Comparison of ENCODE assay signal across 6 cellular contexts in the genomic region with DNA sequence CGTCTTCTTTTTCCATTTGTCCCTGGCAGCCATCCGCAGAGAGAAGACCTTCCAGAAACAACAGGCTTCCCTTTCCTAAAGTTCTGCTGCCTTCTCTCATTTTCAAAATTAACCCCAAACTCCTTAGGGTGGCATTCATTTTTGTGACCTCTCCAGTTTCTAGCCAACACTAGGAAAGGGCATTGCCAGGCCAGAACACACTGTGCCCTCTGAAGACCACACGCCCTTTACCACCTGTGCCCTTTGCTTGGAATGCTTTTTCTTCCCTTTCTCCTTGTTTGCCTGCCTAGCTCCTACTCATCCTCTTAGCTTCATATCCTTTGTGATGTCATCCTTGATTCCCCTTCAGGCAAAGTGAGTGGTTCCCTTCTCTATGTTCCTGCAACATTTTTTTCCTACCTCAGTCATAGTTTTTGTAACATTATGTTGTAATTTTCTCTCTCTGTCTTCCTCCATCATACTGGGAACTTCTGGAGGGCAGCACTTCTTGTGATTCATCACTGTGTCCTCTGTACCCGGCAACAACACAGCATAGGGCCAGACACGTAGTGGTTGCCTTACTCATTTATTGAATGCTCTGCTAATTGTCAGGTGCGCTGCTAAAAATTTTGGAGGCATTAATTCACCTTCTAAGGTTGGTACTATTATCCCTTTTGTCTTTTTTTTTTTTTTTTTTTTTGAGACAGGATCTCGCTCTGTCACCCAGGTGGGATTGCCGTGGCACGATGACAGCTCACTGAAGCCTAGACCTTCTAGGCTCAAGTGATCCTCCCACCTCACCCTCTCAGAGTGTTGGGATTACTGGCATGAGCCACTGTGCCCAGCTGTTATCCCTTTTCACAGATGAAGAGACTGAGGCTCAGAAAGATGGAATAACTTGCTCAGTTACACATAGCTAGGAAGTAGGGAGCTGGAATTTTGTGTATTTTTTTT. TPM values are rescaled to one million over a fixed set of nuclear protein-coding genes. Genes with fewer than 3 reads are reported as not detected.
A peak's percentile ranks its signal among the peaks of the same experiment; 100 is the strongest.
DNase-seq lines count a peak whose midpoint lies in the region; ATAC-seq, FAIRE-seq and TF ChIP-seq lines count a peak whose summit lies in the region.

No MANE protein-coding gene starts in this region.

- H3K36me3 Mint-ChIP-seq in CD14-positive monocyte (peaks cover 35 to 53% of the 10 kb centered on the region in 2 donors), T-cell (peaks cover 20% of the 10 kb centered on the region)

- peak; percentile 82 for FAIRE-seq in keratinocyte (lab: Jason Lieb, UNC)

- dilution Hi-C loops in keratinocyte (cut with MboI; ENCODE audit: extremely low pct_ligation_motif_present, low sequenced_read_pairs), result no loop called here

- peaks cover 0 to 3% (median 0%) of the 10 kb centered on the region in 7 donors for H3K9me3 Mint-ChIP-seq in CD14-positive monocyte
- H3K9me3 Mint-ChIP-seq in T-cell, result no peaks in the 10 kb centered on the region

- peaks cover 16% of the 10 kb centered on the region for H3K4me1 ChIP-seq in keratinocyte (ENCODE audit: control insufficient read depth, extremely low read depth, insufficient read depth, low read length)

- TF ChIP-seq CTCF in CD14-positive monocyte (IDR thresholded peaks at IDR 0.05) (no peak), keratinocyte (optimal IDR thresholded peaks at IDR 0.05 in 1 of 3, IDR thresholded peaks at IDR 0.05 in 1 of 3, conservative IDR thresholded peaks at IDR 0.05 in 1 of 3; ENCODE audit: extremely low read depth in 1 of 3, insufficient read depth in 2 of 3, low read length in 3 of 3) (no peak)

- peaks cover 10 to 26% of the 10 kb centered on the region in 2 experiments for H3K36me3 ChIP-seq in keratinocyte (ENCODE audit: control insufficient read depth in 2 of 2, extremely low read depth in 1 of 2, insufficient read depth in 2 of 2, low read length in 2 of 2)

- peak overlapping the region; percentile 99 for H3K27ac ChIP-seq in keratinocyte (ENCODE audit: control insufficient read depth, insufficient read depth, low read length)

- H3K27me3 Mint-ChIP-seq in CD14-positive monocyte (ENCODE audit: low read depth in 3 of 3), result peaks cover 0 to 2% (median 0%) of the 10 kb centered on the region in 3 donors
- no peaks in the 10 kb centered on the region for H3K27me3 Mint-ChIP-seq in T-cell

- CTCF ChIA-PET in T-cell (lab: Charles Lee), result interaction anchor here in 1 of 2 donors (1.0 to 1.8 kb wide), 5 partner anchors 12 to 341 kb away, joined by 3 to 28 read pairs (median 6); partner anchors contain the start of genes ARMC5, ZNF646 and ZNF668

- H3K4me2 ChIP-seq in keratinocyte (ENCODE audit: control insufficient read depth, extremely low read depth, insufficient read depth, low read depth, low read length), result peak overlapping the region; percentile 96

- H3K27me3 ChIP-seq in keratinocyte (ENCODE audit: control insufficient read depth, extremely low read depth, insufficient read depth, low read length), result no peaks in the 10 kb centered on the region

- H3K4me1 Mint-ChIP-seq in CD14-positive monocyte, result peaks cover 45% of the 10 kb centered on the region
- peaks cover 15 to 21% (median 21%) of the 10 kb centered on the region in 3 donors for H3K4me1 Mint-ChIP-seq in T-cell

- ATAC-seq in T-cell (replicated peaks in 1 of 4), result no peak

- peak overlapping the region; percentile 97 to 100 (median 100) for H3K27ac Mint-ChIP-seq in CD14-positive monocyte
- peak overlapping the region; percentile 91 to 93 for H3K27ac Mint-ChIP-seq in T-cell

- H3K4me3 Mint-ChIP-seq in CD14-positive monocyte (peak overlapping the region; percentile 91), T-cell (peak overlapping the region; percentile 81 to 89 (median 88))

- H2AFZ ChIP-seq in keratinocyte (ENCODE audit: control insufficient read depth, low read length), result peak overlapping the region; percentile 55

- no peaks in the 10 kb centered on the region for H3K9me3 ChIP-seq in keratinocyte (ENCODE audit: control insufficient read depth, low read depth, low read length)

- POLR2A ChIA-PET in T-cell (lab: Charles Lee), result interaction anchor here (0.6 to 1.6 kb wide), 9 partner anchors 11 to 755 kb away, joined by 3 to 16 read pairs (median 3); partner anchors contain the start of genes BCKDK (in 1 of the 2), FUS (in 1 of the 2), ZNF267 (in 1 of the 2) and ZNF646 (in 1 of the 2)

- H3K9ac ChIP-seq in keratinocyte (ENCODE audit: control insufficient read depth, extremely low read depth, insufficient read depth, low read length), result peak overlapping the region; percentile 93

- H3K9me1 ChIP-seq in keratinocyte (ENCODE audit: control insufficient read depth, extremely low read depth, insufficient read depth, low read length), result peaks cover 2% of the 10 kb centered on the region

- peak overlapping the region; percentile 47 to 87 (median 83) for H3K4me3 ChIP-seq in keratinocyte (ENCODE audit: control insufficient read depth in 2 of 3, extremely low read depth in 1 of 3, insufficient read depth in 2 of 3, low read depth in 1 of 3, low read length in 3 of 3)

- peaks cover 23% of the 10 kb centered on the region for H3K79me2 ChIP-seq in keratinocyte (ENCODE audit: control insufficient read depth, insufficient read depth, low read length)

- peaks cover 6% of the 10 kb centered on the region for H4K20me1 ChIP-seq in keratinocyte (ENCODE audit: control insufficient read depth, extremely low read depth, insufficient read depth, low read length)

- intact Hi-C loops in CD14-positive monocyte (cut with micrococcal nuclease), result loop anchor here (1.0 to 10.0 kb wide), 7 partner anchors 11 to 756 kb away; partner anchors contain the start of genes ARMC5 (in 1 of the 2), ITGAX (in 1 of the 2) and ZNF267 (in 1 of the 2)

- DNase-seq in CD14-positive monocyte (ENCODE audit: low spot score) (peak; percentile 86), T-cell (no peak), keratinocyte (ENCODE audit: low read depth, low spot score) (peak; percentile 86), NCI-H146 (lab: John Stamatoyannopoulos, UW) (no peak), GDM1 (lab: John Stamatoyannopoulos, UW) (no peak), NCI-H187 (lab: John Stamatoyannopoulos, UW) (no peak)

RNA-seq across cellular contexts. Expression of gene KAT8, which starts 1.0 kb away (rescaled TPM):
- 10 to 100 TPM; 34.5 to 42.0 TPM for polyA plus RNA-seq in CD14-positive monocyte
- 100 to 1,000 TPM in 3 of 5 donors, 10 to 100 TPM in 2; 92.3 to 122 (median 102) TPM for total RNA-seq in T-cell
- 25.9 to 26.4 TPM (median 26.1 TPM) in 3 replicates for polyA plus RNA-seq in keratinocyte
- polyA plus RNA-seq in keratinocyte (2011; ENCODE audit: low read depth), result 21.1 TPM
- polyA plus RNA-seq in keratinocyte (2011; cell fraction: cytosol; rRNA removed), result 16.3 and 17.4 TPM in 2 replicates
- polyA plus RNA-seq in keratinocyte (2011; cell fraction: nucleus; rRNA removed), result 40.6 and 41.8 TPM in 2 replicates
- polyA plus RNA-seq in keratinocyte (2012; ENCODE audit: low replicate concordance), result 20.1 and 28.2 TPM in 2 replicates
- polyA minus RNA-seq in keratinocyte, result 13.0 to 20.1 TPM (median 15.9 TPM) in 3 replicates
- 17.3 TPM for polyA minus RNA-seq in keratinocyte (2011; cell fraction: cytosol; rRNA and poly(A)+ RNA removed)
- polyA minus RNA-seq in keratinocyte (2011; cell fraction: nucleus; rRNA and poly(A)+ RNA removed), result 9.5 and 13.0 TPM in 2 replicates

RNA-seq across cellular contexts. Expression of gene BCKDK, which starts 10.3 kb away (rescaled TPM):
- polyA plus RNA-seq in CD14-positive monocyte (10 to 100 TPM; 76.5 to 93.5 TPM), keratinocyte (17.2 to 35.7 TPM (median 19.9 TPM) in 3 replicates)
- 10 to 100 TPM in 3 of 5 donors, 1 to 10 TPM in 2; 7.6 to 21.3 (median 19.3) TPM for total RNA-seq in T-cell
- polyA plus RNA-seq in keratinocyte (2011; ENCODE audit: low read depth), result 6.6 TPM
- 20.0 and 36.7 TPM in 2 replicates for polyA plus RNA-seq in keratinocyte (2011; cell fraction: cytosol; rRNA removed)
- polyA plus RNA-seq in keratinocyte (2011; cell fraction: nucleus; rRNA removed), result 16.4 and 20.7 TPM in 2 replicates
- polyA plus RNA-seq in keratinocyte (2012; ENCODE audit: low replicate concordance), result 30.4 and 38.5 TPM in 2 replicates
- polyA minus RNA-seq in keratinocyte, result 15.3 to 56.4 TPM (median 16.2 TPM) in 3 replicates
- polyA minus RNA-seq in keratinocyte (2011; cell fraction: cytosol; rRNA and poly(A)+ RNA removed), result 32.4 TPM
- polyA minus RNA-seq in keratinocyte (2011; cell fraction: nucleus; rRNA and poly(A)+ RNA removed), result 7.4 and 9.0 TPM in 2 replicates

RNA-seq across cellular contexts. Expression of gene PRSS8, which starts 17.0 kb away (rescaled TPM):
- not detected for polyA plus RNA-seq in CD14-positive monocyte
- 1 to 10 TPM in 1 of 5 donors, under 1 TPM in 2, not detected in 2; 0.43 to 1.1 (median 0.55) TPM for total RNA-seq in T-cell
- 31.2 to 65.3 TPM (median 46.4 TPM) in 3 replicates for polyA plus RNA-seq in keratinocyte
- polyA plus RNA-seq in keratinocyte (2011; ENCODE audit: low read depth), result 98.4 TPM
- polyA plus RNA-seq in keratinocyte (2011; cell fraction: cytosol; rRNA removed), result 29.2 and 43.2 TPM in 2 replicates
- polyA plus RNA-seq in keratinocyte (2011; cell fraction: nucleus; rRNA removed), result 130 and 172 TPM in 2 replicates
- polyA plus RNA-seq in keratinocyte (2012; ENCODE audit: low replicate concordance), result 48.9 and 381 TPM in 2 replicates
- 41.0 to 94.3 TPM (median 74.2 TPM) in 3 replicates for polyA minus RNA-seq in keratinocyte
- 89.6 TPM for polyA minus RNA-seq in keratinocyte (2011; cell fraction: cytosol; rRNA and poly(A)+ RNA removed)
- 113 and 118 TPM in 2 replicates for polyA minus RNA-seq in keratinocyte (2011; cell fraction: nucleus; rRNA and poly(A)+ RNA removed)

RNA-seq across cellular contexts. Expression of gene VKORC1, which starts 23.9 kb away (rescaled TPM):
- 100 to 1,000 TPM in 1 of 2 donors, 10 to 100 TPM in 1; 91.2 to 113 TPM for polyA plus RNA-seq in CD14-positive monocyte
- 10 to 100 TPM; 31.8 to 66.4 (median 56.9) TPM for total RNA-seq in T-cell
- polyA plus RNA-seq in keratinocyte, result 73.6 to 118 TPM (median 96.1 TPM) in 3 replicates
- polyA plus RNA-seq in keratinocyte (2011; ENCODE audit: low read depth), result 4.4 TPM
- 92.3 and 99.5 TPM in 2 replicates for polyA plus RNA-seq in keratinocyte (2011; cell fraction: cytosol; rRNA removed)
- 65.3 and 73.1 TPM in 2 replicates for polyA plus RNA-seq in keratinocyte (2011; cell fraction: nucleus; rRNA removed)
- 66.2 and 66.8 TPM in 2 replicates for polyA plus RNA-seq in keratinocyte (2012; ENCODE audit: low replicate concordance)
- polyA minus RNA-seq in keratinocyte, result 70.2 to 111 TPM (median 76.4 TPM) in 3 replicates
- 56.4 TPM for polyA minus RNA-seq in keratinocyte (2011; cell fraction: cytosol; rRNA and poly(A)+ RNA removed)
- polyA minus RNA-seq in keratinocyte (2011; cell fraction: nucleus; rRNA and poly(A)+ RNA removed), result 16.5 and 21.4 TPM in 2 replicates

RNA-seq across cellular contexts. Expression of gene PRSS53, which starts 29.7 kb away (rescaled TPM):
- polyA plus RNA-seq in CD14-positive monocyte, result under 1 TPM in 1 of 2 donors, not detected in 1; 0.17 TPM
- 10 to 100 TPM in 3 of 5 donors, 1 to 10 TPM in 2; 4.5 to 15.3 (median 13.1) TPM for total RNA-seq in T-cell
- 0.50 to 1.2 TPM (median 0.97 TPM) in 3 replicates for polyA plus RNA-seq in keratinocyte
- polyA plus RNA-seq in keratinocyte (2011; ENCODE audit: low read depth), result 0.15 TPM
- polyA plus RNA-seq in keratinocyte (2011; cell fraction: cytosol; rRNA removed), result 0.06 and 0.30 TPM in 2 replicates
- polyA plus RNA-seq in keratinocyte (2011; cell fraction: nucleus; rRNA removed), result 6.4 and 8.1 TPM in 2 replicates
- 0.29 and 0.71 TPM in 2 replicates for polyA plus RNA-seq in keratinocyte (2012; ENCODE audit: low replicate concordance)
- polyA minus RNA-seq in keratinocyte, result 0.90 to 1.2 TPM (median 0.92 TPM) in 3 replicates
- not detected for polyA minus RNA-seq in keratinocyte (2011; cell fraction: cytosol; rRNA and poly(A)+ RNA removed)
- 0.95 and 1.2 TPM in 2 replicates for polyA minus RNA-seq in keratinocyte (2011; cell fraction: nucleus; rRNA and poly(A)+ RNA removed)

Comparison
In these comparisons a context has a peak if more than half of its experiments do, and no peak if none do; other contexts are left out.
1. DNase-seq: peak in CD14-positive monocyte (single experiment) and keratinocyte (single experiment); none in T-cell (0 of 34), NCI-H146 (single experiment), GDM1 (single experiment) and NCI-H187 (0 of 2).
2. RNA of gene PRSS8, which starts 17.0 kb away (polyA plus RNA-seq): 29.2 to 381 TPM in keratinocyte; not detected in CD14-positive monocyte; every median in the first group is over 10 times any median in the second.